In the genomic region with DNA sequence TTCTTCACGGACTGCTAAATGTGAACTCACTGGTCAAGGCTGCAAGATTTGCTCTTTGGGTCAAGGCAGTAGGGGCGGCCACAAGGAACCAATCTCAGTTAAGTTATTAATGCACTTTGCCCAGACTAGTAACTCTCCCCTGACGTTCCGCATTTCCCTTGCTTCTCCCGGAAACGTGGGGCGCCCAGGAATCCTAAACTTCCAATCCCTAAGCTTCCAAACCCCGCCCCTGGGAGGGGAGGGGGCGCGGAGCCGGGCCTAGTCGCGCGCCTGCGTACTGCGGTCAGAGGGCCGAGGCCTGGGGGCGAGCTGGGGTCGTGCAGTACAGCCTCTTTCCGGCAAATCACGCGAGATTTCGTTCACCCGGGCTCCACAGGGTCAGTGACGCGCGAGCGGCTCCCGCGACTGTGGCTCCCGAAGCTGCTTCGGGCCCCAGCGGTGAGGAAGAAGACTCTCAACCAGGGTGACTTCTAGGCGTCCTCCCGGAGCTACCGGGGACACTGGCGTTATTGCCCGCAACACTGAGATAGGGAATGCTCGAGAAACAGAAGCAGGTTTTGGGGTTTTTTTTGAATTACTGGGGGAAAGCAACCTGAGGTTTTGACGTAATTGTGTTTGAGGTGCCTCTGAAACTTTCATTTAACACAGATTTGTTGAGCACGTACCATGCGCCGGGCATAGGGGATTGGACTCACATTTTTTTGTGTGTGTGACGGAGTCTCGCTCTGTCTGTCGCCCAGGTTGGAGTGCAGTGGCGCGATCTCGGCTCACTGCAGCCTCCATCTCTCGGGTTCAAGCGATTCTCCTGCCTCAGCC, we compare ENCODE assay signal across 1 cellular context.
TF ChIP-seq lines count a peak whose summit lies in the region.

Gene PTGR2 (plus strand): TSS at position 265 of the 816 bp plus-strand sequence. CDS start 7,032 bp downstream, outside the sequence.

TF ChIP-seq in SK-N-SH, 30 proteins besides CTCF, POLR2A, EP300 and RAD21 (continued from another document):
- peak; percentile 80; the same call in 1 of the 2 replicates for TF ChIP-seq TAF1 (IDR thresholded peaks at IDR 0.05; ENCODE audit: borderline replicate concordance, low read depth, low read length)
- peak; percentile 93 for TF ChIP-seq NRF1 (IDR thresholded peaks at IDR 0.05; ENCODE audit: low read depth, low read length)
- TF ChIP-seq SIN3A (IDR thresholded peaks at IDR 0.05; ENCODE audit: borderline replicate concordance, low read depth, low read length) = 0 out of 2 replicates have a peak, but pooled peaks have one; percentile 17
- TF ChIP-seq ELF1 (IDR thresholded peaks at IDR 0.05) = peak; percentile 78
- 0 out of 2 replicates have a peak, but pooled peaks have one; percentile 27 for TF ChIP-seq YY1 (IDR thresholded peaks at IDR 0.05; ENCODE audit: low read depth)
- TF ChIP-seq MXI1 (IDR thresholded peaks at IDR 0.05; ENCODE audit: low read depth, low read length) = peak; percentile 12
- peak; percentile 54 for TF ChIP-seq GABPA (IDR thresholded peaks at IDR 0.05; ENCODE audit: low read depth)
- peak; percentile 64 for TF ChIP-seq MAX (IDR thresholded peaks at IDR 0.05; ENCODE audit: low read depth)
